ENCODE assay signal across 25 cellular contexts in the genomic region with DNA sequence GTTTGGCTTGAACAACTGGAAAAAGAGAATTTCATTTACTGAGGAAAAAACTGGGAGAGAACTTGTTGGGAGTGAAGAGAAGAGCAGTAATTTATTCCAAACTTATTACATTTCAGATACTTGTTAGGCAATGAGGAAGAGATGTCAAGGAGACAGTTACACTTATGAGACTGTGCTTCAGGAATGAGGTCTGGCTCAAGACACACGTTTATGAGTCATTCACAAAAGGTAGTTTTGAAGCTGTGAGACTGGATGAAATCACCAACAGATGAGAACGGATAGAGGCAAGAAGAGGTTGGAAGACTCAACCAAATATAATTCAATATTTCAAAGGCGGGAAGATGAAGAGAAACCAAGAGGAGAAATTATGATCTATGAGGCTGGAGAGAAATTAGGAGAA.
"Had no signal": no experiment of that assay in that cellular context is flagged by ENCODE, and none has a peak within 500 bp of the region (broad histone marks: within the 10 kb centered on the region; RNA-seq: fewer than 3 reads in every experiment).

No MANE protein-coding gene starts in this region.

- FAIRE-seq: endothelial cell of umbilical vein, islet of Langerhans had no signal

- H3K36me3 ChIP-seq: gastrocnemius medialis, heart right ventricle, left lung, right atrium auricular region, tibial nerve, WERI-Rb-1 had no signal

- DNase-seq: activated CD4-positive, alpha-beta memory T cell treated with anti-CD3 and anti-CD28 coated beads for 36 hours; activated effector memory CD4-positive, alpha-beta T cell treated with Interleukin-2 at 50 U/mL for 16 hours; activated T-cell treated with anti-CD3 and anti-CD28 coated beads, Interleukin-2, amount 50 U/mL, for 24 hours; amniotic stem cell; body of pancreas; cortex of kidney; effector CD8-positive, alpha-beta T cell; gastrocnemius medialis; heart right ventricle; left lung; mesenchymal stem cell; nucleus accumbens; stimulated activated CD4-positive, alpha-beta T cell treated with anti-CD3 and anti-CD28 coated beads, Interleukin-4, amount 100 ng/mL, for 24 hours; stimulated activated naive CD4-positive, alpha-beta T cell treated with Interleukin-2 at 50 U/mL for 16 hours; substantia nigra; WERI-Rb-1 had no signal

- H3K27ac Mint-ChIP-seq: activated CD4-positive, alpha-beta memory T cell treated with anti-CD3 and anti-CD28 coated beads for 36 hours; activated naive CD4-positive, alpha-beta T cell treated with anti-CD3 and anti-CD28 coated beads, Interleukin-2, amount 50 U/mL, for 24 hours; activated T-cell treated with anti-CD3 and anti-CD28 coated beads, Interleukin-2, amount 50 U/mL, for 24 hours; nephron; T-helper 1 cell treated with Interleukin-12 subunit alpha and Interleukin-12 subunit beta and Interleukin-4 antibody, amounts not matched to agents 30 μg/mL and 1 μg/mL, for 36 hours had no signal

- H3K36me3 Mint-ChIP-seq: activated CD4-positive, alpha-beta memory T cell treated with anti-CD3 and anti-CD28 coated beads for 36 hours; activated naive CD4-positive, alpha-beta T cell treated with anti-CD3 and anti-CD28 coated beads, Interleukin-2, amount 50 U/mL, for 24 hours had no signal

- H3K27me3 ChIP-seq: body of pancreas, gastrocnemius medialis, heart right ventricle, left lung, right atrium auricular region, tibial nerve had no signal

- H3K4me1 Mint-ChIP-seq: activated naive CD4-positive, alpha-beta T cell treated with anti-CD3 and anti-CD28 coated beads, Interleukin-2, amount 50 U/mL, for 24 hours; central memory CD8-positive, alpha-beta T cell; nephron had no signal

- H3K27me3 Mint-ChIP-seq: activated CD4-positive, alpha-beta memory T cell treated with anti-CD3 and anti-CD28 coated beads for 36 hours; activated naive CD4-positive, alpha-beta T cell treated with anti-CD3 and anti-CD28 coated beads, Interleukin-2, amount 50 U/mL, for 24 hours; activated T-cell treated with anti-CD3 and anti-CD28 coated beads, Interleukin-2, amount 50 U/mL, for 24 hours; central memory CD8-positive, alpha-beta T cell had no signal

- ATAC-seq: body of pancreas, gastrocnemius medialis, heart right ventricle, left lung had no signal

- H3K9me3 Mint-ChIP-seq: activated naive CD4-positive, alpha-beta T cell treated with anti-CD3 and anti-CD28 coated beads, Interleukin-2, amount 50 U/mL, for 24 hours; activated T-cell treated with anti-CD3 and anti-CD28 coated beads, Interleukin-2, amount 50 U/mL, for 24 hours; nephron; T-helper 1 cell treated with Interleukin-12 subunit alpha and Interleukin-12 subunit beta and Interleukin-4 antibody, amounts not matched to agents 30 μg/mL and 1 μg/mL, for 36 hours had no signal

- H3K4me3 ChIP-seq: body of pancreas, gastrocnemius medialis, heart right ventricle, left lung, right atrium auricular region, skin epidermis, tibial nerve had no signal

- H3K4me3 Mint-ChIP-seq: activated CD4-positive, alpha-beta memory T cell treated with anti-CD3 and anti-CD28 coated beads for 36 hours; activated naive CD4-positive, alpha-beta T cell treated with anti-CD3 and anti-CD28 coated beads, Interleukin-2, amount 50 U/mL, for 24 hours; activated T-cell treated with anti-CD3 and anti-CD28 coated beads, Interleukin-2, amount 50 U/mL, for 24 hours; central memory CD8-positive, alpha-beta T cell; nephron; T-helper 1 cell treated with Interleukin-12 subunit alpha and Interleukin-12 subunit beta and Interleukin-4 antibody, amounts not matched to agents 30 μg/mL and 1 μg/mL, for 36 hours had no signal
